1 cellular context compared by ENCODE assay signal in the genomic region with DNA sequence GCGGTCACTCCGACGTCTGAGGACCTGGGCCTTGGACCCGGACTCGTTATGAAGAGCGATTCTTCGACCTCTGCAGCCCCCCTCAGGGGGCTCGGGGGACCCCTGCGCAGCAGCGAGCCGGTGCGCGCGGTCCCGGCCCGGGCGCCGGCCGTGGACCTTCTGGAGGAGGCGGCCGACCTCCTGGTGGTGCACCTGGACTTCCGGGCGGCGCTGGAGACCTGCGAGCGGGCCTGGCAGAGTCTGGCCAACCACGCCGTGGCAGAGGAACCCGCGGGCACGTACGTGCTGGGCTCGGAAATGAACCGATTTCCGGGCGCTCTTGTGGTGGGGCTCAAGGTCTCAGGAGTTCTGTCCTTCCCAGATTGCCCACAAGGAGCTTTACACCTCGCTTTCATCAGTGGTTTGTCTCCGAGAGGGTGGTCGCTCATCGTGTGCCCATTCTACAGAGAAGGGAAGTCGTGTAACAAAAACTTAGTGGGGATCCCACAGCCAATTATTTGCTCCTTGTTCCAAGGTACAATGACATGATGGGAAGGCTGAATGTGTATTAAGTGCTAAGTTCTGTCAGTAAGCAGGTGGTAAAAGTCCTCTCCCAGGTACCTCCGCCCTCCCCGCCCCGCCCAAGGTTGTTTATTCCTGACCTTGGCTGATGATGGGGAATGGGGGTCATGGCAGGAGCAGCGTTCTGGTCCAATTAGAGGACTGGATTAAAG.
TF ChIP-seq lines count a peak whose summit lies in the region.

No MANE protein-coding gene starts in this region.

TF ChIP-seq in neural cell, 6 proteins besides CTCF, POLR2A, EP300 and RAD21 (continued from another document):
- TF ChIP-seq, protein P1, sequence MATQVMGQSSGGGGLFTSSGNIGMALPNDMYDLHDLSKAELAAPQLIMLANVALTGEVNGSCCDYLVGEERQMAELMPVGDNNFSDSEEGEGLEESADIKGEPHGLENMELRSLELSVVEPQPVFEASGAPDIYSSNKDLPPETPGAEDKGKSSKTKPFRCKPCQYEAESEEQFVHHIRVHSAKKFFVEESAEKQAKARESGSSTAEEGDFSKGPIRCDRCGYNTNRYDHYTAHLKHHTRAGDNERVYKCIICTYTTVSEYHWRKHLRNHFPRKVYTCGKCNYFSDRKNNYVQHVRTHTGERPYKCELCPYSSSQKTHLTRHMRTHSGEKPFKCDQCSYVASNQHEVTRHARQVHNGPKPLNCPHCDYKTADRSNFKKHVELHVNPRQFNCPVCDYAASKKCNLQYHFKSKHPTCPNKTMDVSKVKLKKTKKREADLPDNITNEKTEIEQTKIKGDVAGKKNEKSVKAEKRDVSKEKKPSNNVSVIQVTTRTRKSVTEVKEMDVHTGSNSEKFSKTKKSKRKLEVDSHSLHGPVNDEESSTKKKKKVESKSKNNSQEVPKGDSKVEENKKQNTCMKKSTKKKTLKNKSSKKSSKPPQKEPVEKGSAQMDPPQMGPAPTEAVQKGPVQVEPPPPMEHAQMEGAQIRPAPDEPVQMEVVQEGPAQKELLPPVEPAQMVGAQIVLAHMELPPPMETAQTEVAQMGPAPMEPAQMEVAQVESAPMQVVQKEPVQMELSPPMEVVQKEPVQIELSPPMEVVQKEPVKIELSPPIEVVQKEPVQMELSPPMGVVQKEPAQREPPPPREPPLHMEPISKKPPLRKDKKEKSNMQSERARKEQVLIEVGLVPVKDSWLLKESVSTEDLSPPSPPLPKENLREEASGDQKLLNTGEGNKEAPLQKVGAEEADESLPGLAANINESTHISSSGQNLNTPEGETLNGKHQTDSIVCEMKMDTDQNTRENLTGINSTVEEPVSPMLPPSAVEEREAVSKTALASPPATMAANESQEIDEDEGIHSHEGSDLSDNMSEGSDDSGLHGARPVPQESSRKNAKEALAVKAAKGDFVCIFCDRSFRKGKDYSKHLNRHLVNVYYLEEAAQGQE (IDR thresholded peaks at IDR 0.05; ENCODE audit: borderline replicate concordance) = no peak
- TF ChIP-seq SMC3 (conservative IDR thresholded peaks at IDR 0.05; ENCODE audit: poor library complexity) (no peak), EZH2 (IDR thresholded peaks at IDR 0.05; ENCODE audit: borderline replicate concordance, insufficient read depth, low read length, poor library complexity, severe bottlenecking) (no peak), MXI1 (conservative IDR thresholded peaks at IDR 0.05; ENCODE audit: poor library complexity, severe bottlenecking) (no peak)
